In the genomic region with DNA sequence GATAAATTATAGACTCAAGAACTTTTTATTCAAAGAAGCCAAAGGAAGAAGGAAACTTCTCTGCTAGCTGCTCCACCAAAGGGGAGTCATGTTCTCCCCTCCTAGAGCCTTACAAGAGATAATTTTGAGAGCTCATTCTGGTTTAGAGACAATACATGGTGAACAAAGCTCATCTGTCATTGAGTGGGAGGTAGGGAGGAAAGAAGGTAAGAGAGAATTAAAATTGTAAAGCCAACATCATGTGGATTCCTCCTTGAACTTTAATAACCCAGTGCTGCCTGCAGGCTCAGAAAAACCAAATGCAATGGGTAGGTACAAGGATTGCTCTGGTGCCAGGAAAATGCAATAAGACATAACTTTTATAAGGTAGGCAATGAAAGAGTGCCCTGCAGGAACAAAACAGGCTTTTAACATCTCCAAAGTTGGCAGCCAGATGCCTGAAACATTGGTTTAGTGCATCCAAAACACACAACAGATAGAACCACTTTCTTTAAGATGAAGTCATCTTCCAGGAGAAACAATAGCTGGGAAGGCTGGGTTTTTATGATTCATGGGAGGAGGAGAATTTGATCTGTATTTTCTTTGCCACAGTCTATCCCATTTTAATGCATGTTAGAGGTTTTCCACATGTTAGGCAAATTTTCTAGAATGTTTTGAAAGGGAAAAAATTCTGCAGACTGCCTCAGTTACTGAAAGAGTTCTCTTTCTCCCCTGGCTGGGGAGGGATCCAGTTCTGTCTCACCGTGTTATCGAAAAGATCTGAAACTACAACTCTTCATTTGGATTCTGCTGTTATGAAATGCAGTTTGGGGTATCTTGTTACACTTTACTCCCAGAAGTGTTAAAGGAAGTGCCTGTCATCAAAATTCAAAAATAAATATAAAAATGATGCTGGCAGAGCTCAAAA, we compare ENCODE assay signal across 10 cellular contexts. TPM values are rescaled to one million over a fixed set of nuclear protein-coding genes. Genes with fewer than 3 reads are reported as not detected.
DNase-seq lines count a peak whose midpoint lies in the region; ATAC-seq, FAIRE-seq and TF ChIP-seq lines count a peak whose summit lies in the region.
"Had no signal": no experiment of that assay in that cellular context is flagged by ENCODE, and none has a peak within 500 bp of the region (broad histone marks: within the 10 kb centered on the region; RNA-seq: fewer than 3 reads in every experiment).

No MANE protein-coding gene starts in this region.

- no peak for ATAC-seq in activated CD8-positive, alpha-beta T cell treated with anti-CD3 and anti-CD28 coated beads for 36 hours
- ATAC-seq in HepG2 = no peak
- ATAC-seq in pancreas = no peak

- no peak overlapping the region for H2AFZ ChIP-seq in hepatocyte
- no peak overlapping the region for H2AFZ ChIP-seq in HepG2 (ENCODE audit: low read length)

- H3K27me3 ChIP-seq in hepatocyte = no peaks in the 10 kb centered on the region
- H3K27me3 ChIP-seq in HepG2 (ENCODE audit: control insufficient read depth in 1 of 2, insufficient read depth in 2 of 2, low read length in 2 of 2) = no peaks in the 10 kb centered on the region
- H3K27me3 ChIP-seq in pancreas = no peaks in the 10 kb centered on the region

- TF ChIP-seq EP300 in HepG2 (IDR thresholded peaks at IDR 0.05; ENCODE audit: low read depth in 2 of 2, low read length in 2 of 2) = no peak
- TF ChIP-seq EP300 in HepG2 (CRISPR knock-in tag; IDR thresholded peaks at IDR 0.05; ENCODE audit: borderline replicate concordance) = no peak

- no peaks in the 10 kb centered on the region for H3K27me3 Mint-ChIP-seq in activated CD8-positive, alpha-beta T cell treated with anti-CD3 and anti-CD28 coated beads for 36 hours

- H3K4me1 ChIP-seq in HEK293 (ENCODE audit: control insufficient read depth, insufficient read depth, low read length) (peaks cover 30% of the 10 kb centered on the region), hepatocyte (ENCODE audit: insufficient read depth) (peaks cover 22% of the 10 kb centered on the region), HepG2 (ENCODE audit: insufficient read depth, low read length) (peaks cover 38% of the 10 kb centered on the region), pancreas (peaks cover 0 to 3% (median 0%) of the 10 kb centered on the region in 3 donors)

- TF ChIP-seq CTCF in HEK293 (tag by site-specific recombination; IDR thresholded peaks at IDR 0.05) (no peak), hepatocyte (IDR thresholded peaks at IDR 0.05; ENCODE audit: poor library complexity) (no peak), HepG2 (CRISPR knock-in tag; IDR thresholded peaks at IDR 0.05) (no peak), pancreas (IDR thresholded peaks at IDR 0.05) (no peak)
- TF ChIP-seq CTCF in activated CD8-positive, alpha-beta T cell treated with anti-CD3 and anti-CD28 coated beads for 36 hours (IDR thresholded peaks at IDR 0.05) = no peak

- no peaks in the 10 kb centered on the region for H3K9me3 Mint-ChIP-seq in activated CD8-positive, alpha-beta T cell treated with anti-CD3 and anti-CD28 coated beads for 36 hours
- H3K9me3 Mint-ChIP-seq: nephron progenitor cell had no signal

- FAIRE-seq in HepG2 (lab: Jason Lieb, UNC) (no peak), pancreas (lab: Jason Lieb, UNC) (no peak)

- H3K36me3 Mint-ChIP-seq in activated CD8-positive, alpha-beta T cell treated with anti-CD3 and anti-CD28 coated beads for 36 hours (ENCODE audit: low read depth) = no peaks in the 10 kb centered on the region

- WGBS in hepatocyte (ENCODE audit: low lambda C conversion rate, missing lambda C conversion rate) = 43% methylated on average over 2 of the region's 2 CpGs
- WGBS in HepG2 (ENCODE audit: low lambda C conversion rate) = 100% methylated on average over 2 of the region's 2 CpGs
- 77 to 87% methylated on average over 2 of the region's 2 CpGs for WGBS in pancreas, 2 donors

- H3K4me1 Mint-ChIP-seq in activated CD8-positive, alpha-beta T cell treated with anti-CD3 and anti-CD28 coated beads for 36 hours (ENCODE audit: low read depth) = peaks cover 63% of the 10 kb centered on the region

- DNase-seq in A172 (ENCODE audit: low spot score) (peak; percentile 5), hepatocyte (ENCODE audit: low spot score) (peak; percentile 45), HepG2 (ENCODE audit: low spot score) (no peak), T-helper 1 cell (no peak), KBM-7 (no peak), pancreas (no peak)
- DNase-seq in activated CD8-positive, alpha-beta T cell treated with anti-CD3 and anti-CD28 coated beads for 36 hours = no peak
- DNase-seq: activated CD8-positive, alpha-beta memory T cell treated with anti-CD3 and anti-CD28 coated beads, Interleukin-2, amount 50 U/mL, for 4 hours; nephron progenitor cell had no signal

- H3K9ac ChIP-seq in HepG2 (ENCODE audit: insufficient read depth, low read depth, low read length) = no peak overlapping the region

- H3K27ac Mint-ChIP-seq in activated CD8-positive, alpha-beta T cell treated with anti-CD3 and anti-CD28 coated beads for 36 hours = peak overlapping the region; percentile 67
- H3K27ac Mint-ChIP-seq: nephron progenitor cell had no signal

- CTCF ChIA-PET in HEK293 (lab: Yijun Ruan, JAX) (interaction anchor here (1.2 to 4.9 kb wide), 3 partner anchors 12 to 176 kb away, joined by 3 to 44 read pairs (median 5); a partner anchor contains a TSS), HepG2 (lab: Yijun Ruan, JAX; ENCODE audit: low intra/inter-chr PET ratio, low total read pairs) (no interaction called here)
- CTCF ChIA-PET in activated CD8-positive, alpha-beta T cell treated with anti-CD3 and anti-CD28 coated beads for 36 hours (lab: Charles Lee) = interaction anchor here (0.9 to 18.2 kb wide), 10 partner anchors 10 to 180 kb away, joined by 3 to 354 read pairs (median 6); a partner anchor contains a TSS

- H4K20me1 ChIP-seq in hepatocyte (ENCODE audit: insufficient read depth, poor library complexity, severe bottlenecking) (no peaks in the 10 kb centered on the region), HepG2 (ENCODE audit: insufficient read depth, low read length) (no peaks in the 10 kb centered on the region)

- no peaks in the 10 kb centered on the region for H3K79me2 ChIP-seq in hepatocyte
- H3K79me2 ChIP-seq in HepG2 (ENCODE audit: insufficient read depth, low read length) = no peaks in the 10 kb centered on the region

- POLR2A ChIA-PET in HEK293 (lab: Yijun Ruan, JAX) = no interaction called here
- POLR2A ChIA-PET in activated CD8-positive, alpha-beta T cell treated with anti-CD3 and anti-CD28 coated beads for 36 hours (lab: Charles Lee) = interaction anchor here (0.6 to 2.5 kb wide), 2 partner anchors 12 to 183 kb away, joined by 3 to 14 read pairs; a partner anchor contains a TSS
- POLR2A ChIA-PET in HepG2 (lab: Yijun Ruan, JAX) = interaction anchor here (0.9 to 1.4 kb wide), 2 partner anchors 10 to 13 kb away, joined by 3 to 4 read pairs; no protein-coding TSS in a partner anchor

- intact Hi-C loops in activated CD8-positive, alpha-beta T cell treated with anti-CD3 and anti-CD28 coated beads for 36 hours (cut with micrococcal nuclease) = no loop called here
- intact Hi-C loops in HepG2 (cut with micrococcal nuclease; ENCODE audit: unreplicated experiment) = no loop called here
- intact Hi-C loops in pancreas (cut with DNase I) = loop anchor here in 1 of 3 donors (10.0 kb wide), 1 partner anchor 172 kb away; no protein-coding TSS in a partner anchor

- in situ Hi-C loops in HepG2 (cut with HindIII; ENCODE audit: extremely low pct_ligation_motif_present, low pct_unique_long_range_greater_than_20kb) (no loop called here), KBM-7 (cut with MboI; ENCODE audit: low pct_unique_long_range_greater_than_20kb, low sequenced_read_pairs) (no loop called here)

- H3K4me3 ChIP-seq in HEK293 (ENCODE audit: low read depth, low read length) (no peak overlapping the region), hepatocyte (no peak overlapping the region), HepG2 (replicated peaks in 1 of 3; ENCODE audit: insufficient read depth in 1 of 3, low read depth in 2 of 3, low read length in 3 of 3) (no peak overlapping the region), pancreas (no peak overlapping the region)

- no peak for TF ChIP-seq POLR2A in HepG2 (IDR thresholded peaks at IDR 0.05; ENCODE audit: insufficient read depth in 1 of 2, low read depth in 2 of 2, low read length in 2 of 2)

- TF ChIP-seq RAD21 in HepG2 (CRISPR knock-in tag; IDR thresholded peaks at IDR 0.05) = no peak

- H3K4me3 Mint-ChIP-seq in activated CD8-positive, alpha-beta T cell treated with anti-CD3 and anti-CD28 coated beads for 36 hours = no peak overlapping the region
- H3K4me3 Mint-ChIP-seq: nephron progenitor cell had no signal

- H3K27ac ChIP-seq in HEK293 (ENCODE audit: extremely low read depth, low read depth, low read length) (no peak overlapping the region), hepatocyte (peak overlapping the region; percentile 78), HepG2 (ENCODE audit: extremely low read length, insufficient read depth, low read length) (no peak overlapping the region), pancreas (no peak overlapping the region)

- H3K4me2 ChIP-seq in hepatocyte = no peak overlapping the region
- H3K4me2 ChIP-seq in HepG2 (ENCODE audit: low read depth, low read length) = no peak overlapping the region

- H3K9me2 ChIP-seq in hepatocyte (replicated peaks; ENCODE audit: insufficient read depth) = no peaks in the 10 kb centered on the region

- no TSS peak for BruUV-seq in HepG2 (replicated peaks; lab: Mats Ljungman, UMichigan)

- H3K36me3 ChIP-seq in HEK293 (ENCODE audit: control insufficient read depth in 2 of 2, insufficient read depth in 1 of 2, low read length in 2 of 2) (no peaks in the 10 kb centered on the region), hepatocyte (replicated peaks; ENCODE audit: insufficient read depth, low read depth) (no peaks in the 10 kb centered on the region), HepG2 (replicated peaks in 1 of 2; ENCODE audit: control insufficient read depth in 1 of 2, insufficient read depth in 2 of 2, low read length in 2 of 2) (no peaks in the 10 kb centered on the region), pancreas (no peaks in the 10 kb centered on the region)

- H3K9me3 ChIP-seq in HEK293 (ENCODE audit: control insufficient read depth, insufficient read depth, low read depth, low read length) = no peaks in the 10 kb centered on the region
- H3K9me3 ChIP-seq in hepatocyte (ENCODE audit: low read depth) = no peaks in the 10 kb centered on the region
- H3K9me3 ChIP-seq in HepG2 (ENCODE audit: low read length) = no peaks in the 10 kb centered on the region
- no peaks in the 10 kb centered on the region for H3K9me3 ChIP-seq in pancreas

RNA-seq across cellular contexts. Expression of a gene that starts 11.3 kb away (rescaled TPM):
- 10.4 and 14.4 TPM in 2 replicates for total RNA-seq in A172 (2014; rRNA removed; shearing (Covaris generic))
- 10 to 100 TPM; 63.0 to 66.5 TPM for total RNA-seq in activated CD8-positive, alpha-beta T cell treated with anti-CD3 and anti-CD28 coated beads for 36 hours
- total RNA-seq in hepatocyte (39.6 and 41.7 TPM in 2 replicates), HepG2 (2016; rRNA removed; fragmentation: Illumina TruSeq; extraction: Trizol) (23.1 and 32.8 TPM in 2 replicates), pancreas (10 to 100 TPM; 12.6 to 36.5 (median 26.8) TPM)
- polyA plus RNA-seq in hepatocyte (52.4 and 63.8 TPM in 2 replicates), HepG2 (2011; rRNA removed) (10.3 and 14.8 TPM in 2 replicates), pancreas (10 to 100 TPM; 11.4 to 11.8 TPM)
- total RNA-seq in HepG2 (2016; cell fraction: cytosol; rRNA removed; fragmentation: Illumina TruSeq; extraction: Trizol; ENCODE audit: low read depth) = 4.0 TPM in 2 replicates
- 21.8 and 28.1 TPM in 2 replicates for total RNA-seq in HepG2 (2016; cell fraction: insoluble cytoplasmic fraction; rRNA removed; fragmentation: Illumina TruSeq; extraction: Trizol)
- total RNA-seq in HepG2 (2016; cell fraction: membrane; rRNA removed; fragmentation: Illumina TruSeq; extraction: Trizol) = 17.0 and 18.1 TPM in 2 replicates
- 24.9 and 26.4 TPM in 2 replicates for total RNA-seq in HepG2 (2016; cell fraction: nucleus; rRNA removed; fragmentation: Illumina TruSeq; extraction: Trizol)
- polyA plus RNA-seq in HepG2 (2011; cell fraction: cytosol; rRNA removed) = 9.2 and 9.4 TPM in 2 replicates
- polyA plus RNA-seq in HepG2 (2011; cell fraction: nucleus; rRNA removed) = 10.3 and 12.6 TPM in 2 replicates
- polyA plus RNA-seq in HepG2 (2012) = 9.0 and 10.3 TPM in 2 replicates
- polyA plus RNA-seq in HepG2 (2016; cell fraction: cytosol; fragmentation: Illumina TruSeq; extraction: Trizol; ENCODE audit: low read depth) = 2.0 and 2.2 TPM in 2 replicates
- polyA plus RNA-seq in HepG2 (2016; cell fraction: insoluble cytoplasmic fraction; fragmentation: Illumina TruSeq; extraction: Trizol; ENCODE audit: low read depth) = 29.1 and 30.2 TPM in 2 replicates
- 7.6 and 8.1 TPM in 2 replicates for polyA plus RNA-seq in HepG2 (2016; cell fraction: membrane; fragmentation: Illumina TruSeq; extraction: Trizol; ENCODE audit: low read depth)
- 19.5 and 19.8 TPM in 2 replicates for polyA plus RNA-seq in HepG2 (2016; cell fraction: nucleus; fragmentation: Illumina TruSeq; extraction: Trizol; ENCODE audit: insufficient read depth, low read depth)
- 11.4 and 21.5 TPM in 2 replicates for polyA minus RNA-seq in HepG2 (2011; rRNA and poly(A)+ RNA removed; ENCODE audit: low replicate concordance)
- polyA minus RNA-seq in HepG2 (2011; cell fraction: cytosol; rRNA and poly(A)+ RNA removed) = 14.4 and 17.7 TPM in 2 replicates
- polyA minus RNA-seq in HepG2 (2011; cell fraction: nucleus; rRNA and poly(A)+ RNA removed) = 21.6 and 31.8 TPM in 2 replicates

Comparison
In these comparisons a context has a peak if more than half of its experiments do, and no peak if none do; other contexts are left out.
1. DNase-seq: peak in A172 (single experiment) and hepatocyte (single experiment); none in activated CD8-positive, alpha-beta T cell treated with anti-CD3 and anti-CD28 coated beads for 36 hours (single experiment), HepG2 (single experiment), T-helper 1 cell (0 of 5), KBM-7 (single experiment) and pancreas (0 of 6).